Comparison of ENCODE assay signal across 8 cellular contexts in genomic region chr2:55590810-55591440, GRCh38. TPM values are rescaled to one million over a fixed set of nuclear protein-coding genes. Genes with fewer than 3 reads are reported as not detected.
DNase-seq lines count a peak whose midpoint lies in the region; ATAC-seq, FAIRE-seq and TF ChIP-seq lines count a peak whose summit lies in the region.

No MANE protein-coding gene starts in this region.

- H3K27ac Mint-ChIP-seq in osteocyte (ENCODE audit: unreplicated experiment): no peak overlapping the region

- no peaks in the 10 kb centered on the region for H3K27me3 Mint-ChIP-seq in osteocyte (ENCODE audit: unreplicated experiment)

- H3K79me2 ChIP-seq in mammary epithelial cell (ENCODE audit: insufficient read depth, low read length): peaks cover 40% of the 10 kb centered on the region

- peaks cover 14% of the 10 kb centered on the region for H3K36me3 Mint-ChIP-seq in osteocyte (ENCODE audit: unreplicated experiment)

- peak; percentile 84 for ATAC-seq in GM18858 (IDR thresholded peaks at IDR 0.05; ENCODE audit: unreplicated experiment)
- ATAC-seq in HG03520 (IDR thresholded peaks at IDR 0.05; ENCODE audit: unreplicated experiment): peak; percentile 81
- ATAC-seq in HG03521 (IDR thresholded peaks at IDR 0.05; ENCODE audit: unreplicated experiment): no peak

- H3K4me1 ChIP-seq in A673 (ENCODE audit: insufficient read depth, low read length, poor library complexity, severe bottlenecking) (peaks cover 8% of the 10 kb centered on the region), mammary epithelial cell (ENCODE audit: insufficient read depth, low read length) (peaks cover 5% of the 10 kb centered on the region), kidney (ENCODE audit: control insufficient read depth in 1 of 2, insufficient read depth in 1 of 2, low read depth in 1 of 2, low read length in 2 of 2) (peaks cover 0 to 2% of the 10 kb centered on the region in 2 donors)

- H3K27ac ChIP-seq in A673 (ENCODE audit: low read depth, low read length, poor library complexity, severe bottlenecking) (no peak overlapping the region), mammary epithelial cell (ENCODE audit: insufficient read depth, low read depth, low read length) (peak overlapping the region; percentile 73), kidney (ENCODE audit: low read depth in 2 of 2, low read length in 2 of 2) (no peak overlapping the region)

- no peak for TF ChIP-seq CTCF in A673 (conservative IDR thresholded peaks at IDR 0.05; ENCODE audit: low read depth, low read length)
- no peak for TF ChIP-seq CTCF in mammary epithelial cell (conservative IDR thresholded peaks at IDR 0.05 in 1 of 2, IDR thresholded peaks at IDR 0.05 in 1 of 2; ENCODE audit: extremely low read depth in 1 of 2, insufficient read depth in 1 of 2, low read depth in 1 of 2, low read length in 2 of 2)
- no peak for TF ChIP-seq CTCF in osteocyte (IDR thresholded peaks at IDR 0.05)
- no peak for TF ChIP-seq CTCF in kidney (IDR thresholded peaks at IDR 0.05; ENCODE audit: borderline replicate concordance, extremely low read depth, insufficient read depth)

- H4K20me1 ChIP-seq in mammary epithelial cell (ENCODE audit: insufficient read depth, low read length): no peaks in the 10 kb centered on the region

- no peak overlapping the region for H3K4me3 Mint-ChIP-seq in osteocyte (ENCODE audit: unreplicated experiment)

- no peaks in the 10 kb centered on the region for H3K9me3 Mint-ChIP-seq in osteocyte (ENCODE audit: unreplicated experiment)

- peak overlapping the region; percentile 25 for H3K4me2 ChIP-seq in mammary epithelial cell (ENCODE audit: insufficient read depth, low read depth, low read length)

- in situ Hi-C loops in mammary epithelial cell (cut with MboI; ENCODE audit: low sequenced_read_pairs in 2 of 2): no loop called here

- H3K4me3 ChIP-seq in A673 (ENCODE audit: low read depth, low read length, poor library complexity, severe bottlenecking) (no peak overlapping the region), mammary epithelial cell (replicated peaks in 1 of 3; ENCODE audit: insufficient read depth in 1 of 3, low read depth in 2 of 3, low read length in 3 of 3) (peak overlapping the region in 1 of 3 experiments; percentile 2), kidney (ENCODE audit: low read length in 2 of 2) (no peak overlapping the region)

- WGBS in mammary epithelial cell (ENCODE audit: low coverage, missing lambda C conversion rate): 44% methylated on average over 7 of the region's 7 CpGs

- dilution Hi-C loops in mammary epithelial cell (cut with HindIII; ENCODE audit: low sequenced_read_pairs): no loop called here

- POLR2A ChIA-PET in A673 (lab: Charles Lee; ENCODE audit: low non-redundant PET): no interaction called here

- intact Hi-C loops in A673 (cut with micrococcal nuclease; ENCODE audit: unreplicated experiment): no loop called here
- intact Hi-C loops in mammary epithelial cell (cut with micrococcal nuclease): no loop called here
- intact Hi-C loops in kidney (cut with DNase I): no loop called here

- no peak overlapping the region for H3K9ac ChIP-seq in mammary epithelial cell (ENCODE audit: insufficient read depth, low read length)
- H3K9ac ChIP-seq in kidney (ENCODE audit: low read length in 2 of 2): no peak overlapping the region

- no peak overlapping the region for H2AFZ ChIP-seq in mammary epithelial cell (ENCODE audit: low read depth, low read length)

- H3K9me3 ChIP-seq in A673 (ENCODE audit: low read depth, low read length, poor library complexity, severe bottlenecking): no peaks in the 10 kb centered on the region
- H3K9me3 ChIP-seq in mammary epithelial cell (replicated peaks; ENCODE audit: insufficient read depth, low read length): no peaks in the 10 kb centered on the region
- no peaks in the 10 kb centered on the region for H3K9me3 ChIP-seq in kidney (ENCODE audit: control insufficient read depth in 1 of 2, low read length in 2 of 2)

- FAIRE-seq in kidney (lab: Jason Lieb, UNC): no peak

- CTCF ChIA-PET in A673 (lab: Charles Lee) (no interaction called here), mammary epithelial cell (lab: Charles Lee; ENCODE audit: low non-redundant PET) (no interaction called here)

- H3K27me3 ChIP-seq in A673 (replicated peaks; ENCODE audit: insufficient read depth, low read depth, low read length, poor library complexity): no peaks in the 10 kb centered on the region
- no peaks in the 10 kb centered on the region for H3K27me3 ChIP-seq in mammary epithelial cell (ENCODE audit: insufficient read depth, low read length)

- H3K4me1 Mint-ChIP-seq in osteocyte (ENCODE audit: unreplicated experiment): peaks cover 5% of the 10 kb centered on the region

- BruUV-seq in A673 (replicated peaks; lab: Mats Ljungman, UMichigan): no TSS peak
- BruUV-seq in mammary epithelial cell (replicated peaks; lab: Mats Ljungman, UMichigan): no TSS peak

- DNase-seq in A673 (ENCODE audit: low spot score) (peak; percentile 71), mammary epithelial cell (peak; percentile 88), osteocyte (ENCODE audit: extremely low spot score, unreplicated experiment) (no peak), kidney (no peak), D341Med (ENCODE audit: low spot score) (no peak)

- peaks cover 9% of the 10 kb centered on the region for H3K36me3 ChIP-seq in A673 (ENCODE audit: insufficient read depth, low read length, poor library complexity, severe bottlenecking)
- H3K36me3 ChIP-seq in mammary epithelial cell (ENCODE audit: insufficient read depth, low read length): peaks cover 9% of the 10 kb centered on the region
- no peaks in the 10 kb centered on the region for H3K36me3 ChIP-seq in kidney (ENCODE audit: control insufficient read depth in 1 of 2, insufficient read depth in 2 of 2, low read length in 2 of 2)

RNA-seq across cellular contexts. Expression of gene PPP4R3B, which starts 26.5 kb away (rescaled TPM):
- 49.8 and 57.9 TPM in 2 replicates for total RNA-seq in A673 (2021)
- total RNA-seq in mammary epithelial cell: 10 to 100 TPM; 44.2 to 45.0 TPM
- polyA plus RNA-seq in mammary epithelial cell: 11.4 TPM
- polyA minus RNA-seq in mammary epithelial cell: 47.0 TPM
- total RNA-seq in osteocyte: 49.7 and 53.4 TPM in 2 replicates
- 66.0 TPM for total RNA-seq in kidney
- 24.0 TPM for polyA plus RNA-seq in kidney (ENCODE audit: insufficient read depth, low read depth, low replicate concordance)

Comparison
In these comparisons a context has a peak if more than half of its experiments do, and no peak if none do; other contexts are left out.
1. DNase-seq: peak in A673 (single experiment) and mammary epithelial cell (single experiment); none in osteocyte (single experiment), kidney (single experiment) and D341Med (single experiment).